Comparison of ENCODE assay signal across 8 cellular contexts in genomic region chr7:6826151-6826550, GRCh38. TPM values are rescaled to one million over a fixed set of nuclear protein-coding genes. Genes with fewer than 3 reads are reported as not detected.
DNase-seq lines count a peak whose midpoint lies in the region; ATAC-seq and TF ChIP-seq lines count a peak whose summit lies in the region.
"Not testable (repeated sequence)": the region's sequence is repeated elsewhere in the genome, so short reads cannot be mapped to it uniquely, and the experiment has no call there.

Gene CCZ1B (minus strand): TSS chr7:6826275. CDS start chr7:6826197, 78 bp downstream.

- peaks cover 13% of the 10 kb centered on the region for H3K36me3 ChIP-seq in PC-9 (ENCODE audit: low read depth)

- peak; percentile 72 for DNase-seq in DMS153 treated with DMSO at 0.1 percent for 48 hours (lab: John Stamatoyannopoulos, UW; ENCODE audit: unreplicated experiment)
- peak; percentile 66 for DNase-seq in Jurkat, Clone E6-1 (ENCODE audit: low read depth, low spot score)
- peak; percentile 76 to 95 for DNase-seq in PC-9
- peak; percentile 69 for DNase-seq in activated T-cell treated with anti-CD3 and anti-CD28 coated beads for 4 hours
- peak; percentile 86 to 87 for DNase-seq in erythroblast (lab: John Stamatoyannopoulos, UW)
- DNase-seq in myocyte (ENCODE audit: low read depth), result peak; percentile 85
- peak; percentile 62 to 76 for DNase-seq in stimulated activated CD8-positive, alpha-beta memory T cell treated with anti-CD3 and anti-CD28 coated beads, Interleukin-4, amount 100 ng/mL, for 4 hours (ENCODE audit: low read depth in 2 of 2, low spot score in 1 of 2)

- H3K4me3 ChIP-seq in Jurkat, Clone E6-1 (ENCODE audit: low read length), result peak within 1 kb of the TSS; percentile 57
- peak within 1 kb of the TSS; percentile 61 for H3K4me3 ChIP-seq in PC-9

- H3F3A ChIP-seq in PC-9 (ENCODE audit: insufficient read depth, low read depth), result not testable (repeated sequence)

- peak within 1 kb of the TSS; percentile 76 for H3K4me2 ChIP-seq in PC-9

- not testable (repeated sequence) for H3K9me2 ChIP-seq in PC-9 (ENCODE audit: insufficient read depth)

- peaks cover 19% of the 10 kb centered on the region for H3K79me2 ChIP-seq in PC-9 (ENCODE audit: low read depth)

- not testable (repeated sequence) for H3K9me3 ChIP-seq in PC-9 (ENCODE audit: insufficient read depth, low read depth)

- H4K20me1 ChIP-seq in PC-9 (ENCODE audit: insufficient read depth), result not testable (repeated sequence)

- not testable (repeated sequence) for TF ChIP-seq CTCF in PC-9 (conservative IDR thresholded peaks at IDR 0.05)

- peak within 1 kb of the TSS; percentile 52 for H3K27ac ChIP-seq in PC-9

- 0 out of 2 replicates have a peak within 1 kb of the TSS, but pooled peaks have one; percentile 80 for H2AFZ ChIP-seq in PC-9

- POLR2A ChIA-PET in PC-9 (lab: Charles Lee; ENCODE audit: unreplicated experiment), result not testable (repeated sequence)

- peaks cover 14% of the 10 kb centered on the region for H3K4me1 ChIP-seq in PC-9 (replicated peaks; ENCODE audit: insufficient read depth)

- peak; percentile 94 for ATAC-seq in GM21576 (IDR thresholded peaks at IDR 0.05; ENCODE audit: unreplicated experiment)

- BruUV-seq in PC-9 (replicated peaks; lab: Mats Ljungman, UMichigan), result not testable (repeated sequence)

- not testable (repeated sequence) for TF ChIP-seq POLR2A in erythroblast (IDR thresholded peaks at IDR 0.05; ENCODE audit: low read length)

- CTCF ChIA-PET in PC-9 (lab: Charles Lee), result not testable (repeated sequence)

- not testable (repeated sequence) for H3K27me3 ChIP-seq in PC-9 (ENCODE audit: insufficient read depth, low read depth)

- intact Hi-C loops in PC-9 (cut with micrococcal nuclease; ENCODE audit: unreplicated experiment), result not testable (repeated sequence)

RNA-seq across cellular contexts. Expression of gene CCZ1B, which starts in this region (rescaled TPM):
- polyA plus RNA-seq in Jurkat, Clone E6-1 (2012; ENCODE audit: insufficient read depth, insufficient read length), result 156 TPM
- total RNA-seq in PC-9 (2021), result 106 and 166 TPM in 2 replicates
- 22.8 and 37.5 TPM in 2 replicates for total RNA-seq in myocyte
- polyA plus RNA-seq in myocyte (2012), result 61.6 TPM

Comparison
In these comparisons a context has a peak if more than half of its experiments do, and no peak if none do; other contexts are left out.
1. Peak in every context shown above with its lines: DNase-seq, ATAC-seq, H3K4me3 ChIP-seq and H3K27ac ChIP-seq.